ENCODE assay signal across 26 cellular contexts in genomic region chr1:33616780-33617179, GRCh38.
"Had no signal": no experiment of that assay in that cellular context is flagged by ENCODE, and none has a peak within 500 bp of the region (broad histone marks: within the 10 kb centered on the region; RNA-seq: fewer than 3 reads in every experiment).

No MANE protein-coding gene starts in this region.

- H3K36me3 Mint-ChIP-seq: activated CD4-positive, alpha-beta memory T cell treated with anti-CD3 and anti-CD28 coated beads for 36 hours; activated CD8-positive, alpha-beta memory T cell treated with anti-CD3 and anti-CD28 coated beads, Interleukin-2, amount 10 ng/mL, durations not matched to agents 7 days and 5 days; activated naive CD4-positive, alpha-beta T cell treated with anti-CD3 and anti-CD28 coated beads, Interleukin-2, amount 50 U/mL, for 24 hours; activated naive CD8-positive, alpha-beta T cell treated with anti-CD3 and anti-CD28 coated beads for 36 hours had no signal

- H3K9me3 Mint-ChIP-seq: activated CD4-positive, alpha-beta memory T cell treated with anti-CD3 and anti-CD28 coated beads for 36 hours; activated CD4-positive, alpha-beta T cell treated with anti-CD3 and anti-CD28 coated beads, Interleukin-2, amount 10 ng/mL, durations not matched to agents 24 days and 14 days; activated naive CD4-positive, alpha-beta T cell treated with anti-CD3 and anti-CD28 coated beads for 36 hours; activated naive CD4-positive, alpha-beta T cell treated with anti-CD3 and anti-CD28 coated beads, Interleukin-2, amount 50 U/mL, for 24 hours; activated naive CD8-positive, alpha-beta T cell treated with anti-CD3 and anti-CD28 coated beads for 36 hours; activated naive CD8-positive, alpha-beta T cell treated with anti-CD3 and anti-CD28 coated beads, Interleukin-2, amount 50 U/mL, for 24 hours; activated T-helper 1 cell treated with anti-CD3 and anti-CD28 coated beads, Interleukin-12 subunit alpha, Interleukin-12 subunit beta, Interleukin-2, Interleukin-4 antibody, amounts not matched to agents 30 ng/mL and 10 ng/mL and 1 ng/mL, durations not matched to agents 14 hours and 24 hours and 36 hours; activated T-helper 2 cell treated with anti-CD3 and anti-CD28 coated beads, Interferon-gamma antibody, Interleukin-2, Interleukin-4, amounts not matched to agents 10 μg/mL and 5 μg/mL and 100 μg/mL, durations not matched to agents 14 hours and 24 hours and 36 hours had no signal

- H3K4me1 ChIP-seq: adrenal gland, body of pancreas, esophagus squamous epithelium had no signal

- H3K4me1 Mint-ChIP-seq: activated naive CD4-positive, alpha-beta T cell treated with anti-CD3 and anti-CD28 coated beads, Interleukin-2, amount 50 U/mL, for 24 hours; activated naive CD8-positive, alpha-beta T cell treated with anti-CD3 and anti-CD28 coated beads, Interleukin-2, amount 50 U/mL, for 24 hours had no signal

- H3K36me3 ChIP-seq: adrenal gland, esophagus squamous epithelium had no signal

- ATAC-seq: activated CD4-positive, alpha-beta T cell treated with anti-CD3 and anti-CD28 coated beads for 36 hours; activated CD8-positive, alpha-beta memory T cell treated with anti-CD3 and anti-CD28 coated beads, Interleukin-2, amount 10 ng/mL, durations not matched to agents 7 days and 5 days; activated CD8-positive, alpha-beta T cell treated with anti-CD3 and anti-CD28 coated beads, Interleukin-2, amount 10 ng/mL, durations not matched to agents 7 days and 5 days; activated naive CD8-positive, alpha-beta T cell treated with anti-CD3 and anti-CD28 coated beads, Interleukin-2, amount 50 U/mL, for 24 hours; body of pancreas had no signal

- H3K27ac Mint-ChIP-seq: activated CD4-positive, alpha-beta memory T cell treated with anti-CD3 and anti-CD28 coated beads for 36 hours; activated CD4-positive, alpha-beta T cell treated with anti-CD3 and anti-CD28 coated beads for 36 hours; activated CD4-positive, alpha-beta T cell treated with anti-CD3 and anti-CD28 coated beads, Interleukin-2, amount 10 ng/mL, durations not matched to agents 24 days and 14 days; activated CD8-positive, alpha-beta memory T cell treated with anti-CD3 and anti-CD28 coated beads, Interleukin-2, amount 10 ng/mL, durations not matched to agents 7 days and 5 days; activated CD8-positive, alpha-beta T cell treated with anti-CD3 and anti-CD28 coated beads, Interleukin-2, amount 10 ng/mL, durations not matched to agents 7 days and 5 days; activated naive CD4-positive, alpha-beta T cell treated with anti-CD3 and anti-CD28 coated beads for 36 hours; activated naive CD4-positive, alpha-beta T cell treated with anti-CD3 and anti-CD28 coated beads, Interleukin-2, amount 50 U/mL, for 24 hours; activated naive CD8-positive, alpha-beta T cell treated with anti-CD3 and anti-CD28 coated beads for 36 hours; activated naive CD8-positive, alpha-beta T cell treated with anti-CD3 and anti-CD28 coated beads, Interleukin-2, amount 50 U/mL, for 24 hours; activated T-helper 1 cell treated with anti-CD3 and anti-CD28 coated beads, Interleukin-12 subunit alpha, Interleukin-12 subunit beta, Interleukin-2, Interleukin-4 antibody, amounts not matched to agents 30 ng/mL and 10 ng/mL and 1 ng/mL, durations not matched to agents 14 hours and 24 hours and 36 hours; activated T-helper 2 cell treated with anti-CD3 and anti-CD28 coated beads, Interferon-gamma antibody, Interleukin-2, Interleukin-4, amounts not matched to agents 10 μg/mL and 5 μg/mL and 100 μg/mL, durations not matched to agents 14 hours and 24 hours and 36 hours had no signal

- DNase-seq: activated CD4-positive, alpha-beta memory T cell treated with anti-CD3 and anti-CD28 coated beads for 36 hours; activated CD4-positive, alpha-beta T cell treated with anti-CD3 and anti-CD28 coated beads for 36 hours; activated CD4-positive, alpha-beta T cell treated with anti-CD3 and anti-CD28 coated beads, Interleukin-2, amount 10 ng/mL, durations not matched to agents 24 days and 14 days; activated CD4-positive, CD25-positive, alpha-beta regulatory T cell; activated CD4-positive, CD25-positive, alpha-beta regulatory T cell treated with anti-CD3 and anti-CD28 coated beads, Interleukin-2, amount 50 U/mL, for 72 hours; activated CD8-positive, alpha-beta memory T cell treated with anti-CD3 and anti-CD28 coated beads, Interleukin-2, amount 10 ng/mL, durations not matched to agents 7 days and 5 days; activated CD8-positive, alpha-beta memory T cell treated with anti-CD3 and anti-CD28 coated beads, Interleukin-2, amount 50 U/mL, for 4 hours; activated CD8-positive, alpha-beta T cell treated with anti-CD3 and anti-CD28 coated beads, Interleukin-2, amount 10 ng/mL, durations not matched to agents 7 days and 5 days; activated effector memory CD4-positive, alpha-beta T cell treated with anti-CD3 and anti-CD28 coated beads, Interleukin-2, amount 50 U/mL, for 16 hours; activated naive CD4-positive, alpha-beta T cell treated with anti-CD3 and anti-CD28 coated beads for 36 hours; activated naive CD8-positive, alpha-beta T cell treated with anti-CD3 and anti-CD28 coated beads for 36 hours; activated naive CD8-positive, alpha-beta T cell treated with anti-CD3 and anti-CD28 coated beads, Interleukin-2, amount 50 U/mL, for 24 hours; activated T-cell treated with anti-CD3 and anti-CD28 coated beads, Interleukin-2, amount 50 U/mL, for 1 hour; activated T-cell treated with anti-CD3 and anti-CD28 coated beads, Interleukin-2, amount 50 U/mL, for 48 hours; adrenal gland; amygdala; aorta; body of pancreas; caudate nucleus; effector CD8-positive, alpha-beta T cell; esophagus squamous epithelium; T-helper 2 cell had no signal

- H3K4me3 Mint-ChIP-seq: activated CD4-positive, alpha-beta memory T cell treated with anti-CD3 and anti-CD28 coated beads for 36 hours; activated CD4-positive, alpha-beta T cell treated with anti-CD3 and anti-CD28 coated beads for 36 hours; activated CD4-positive, alpha-beta T cell treated with anti-CD3 and anti-CD28 coated beads, Interleukin-2, amount 10 ng/mL, durations not matched to agents 24 days and 14 days; activated CD8-positive, alpha-beta memory T cell treated with anti-CD3 and anti-CD28 coated beads, Interleukin-2, amount 10 ng/mL, durations not matched to agents 7 days and 5 days; activated CD8-positive, alpha-beta T cell treated with anti-CD3 and anti-CD28 coated beads, Interleukin-2, amount 10 ng/mL, durations not matched to agents 7 days and 5 days; activated naive CD4-positive, alpha-beta T cell treated with anti-CD3 and anti-CD28 coated beads for 36 hours; activated naive CD4-positive, alpha-beta T cell treated with anti-CD3 and anti-CD28 coated beads, Interleukin-2, amount 50 U/mL, for 24 hours; activated naive CD8-positive, alpha-beta T cell treated with anti-CD3 and anti-CD28 coated beads for 36 hours; activated naive CD8-positive, alpha-beta T cell treated with anti-CD3 and anti-CD28 coated beads, Interleukin-2, amount 50 U/mL, for 24 hours; activated T-helper 1 cell treated with anti-CD3 and anti-CD28 coated beads, Interleukin-12 subunit alpha, Interleukin-12 subunit beta, Interleukin-2, Interleukin-4 antibody, amounts not matched to agents 30 ng/mL and 10 ng/mL and 1 ng/mL, durations not matched to agents 14 hours and 24 hours and 36 hours had no signal

- H3K27ac ChIP-seq: adrenal gland, body of pancreas, epithelial cell of prostate, esophagus squamous epithelium had no signal

- H3K27me3 ChIP-seq: adrenal gland, body of pancreas had no signal

- H3K4me3 ChIP-seq: adrenal gland, body of pancreas, esophagus squamous epithelium had no signal

- H3K9me3 ChIP-seq: adrenal gland, body of pancreas, esophagus squamous epithelium had no signal
